Comparison of ENCODE assay signal across 13 cellular contexts in the genomic region with DNA sequence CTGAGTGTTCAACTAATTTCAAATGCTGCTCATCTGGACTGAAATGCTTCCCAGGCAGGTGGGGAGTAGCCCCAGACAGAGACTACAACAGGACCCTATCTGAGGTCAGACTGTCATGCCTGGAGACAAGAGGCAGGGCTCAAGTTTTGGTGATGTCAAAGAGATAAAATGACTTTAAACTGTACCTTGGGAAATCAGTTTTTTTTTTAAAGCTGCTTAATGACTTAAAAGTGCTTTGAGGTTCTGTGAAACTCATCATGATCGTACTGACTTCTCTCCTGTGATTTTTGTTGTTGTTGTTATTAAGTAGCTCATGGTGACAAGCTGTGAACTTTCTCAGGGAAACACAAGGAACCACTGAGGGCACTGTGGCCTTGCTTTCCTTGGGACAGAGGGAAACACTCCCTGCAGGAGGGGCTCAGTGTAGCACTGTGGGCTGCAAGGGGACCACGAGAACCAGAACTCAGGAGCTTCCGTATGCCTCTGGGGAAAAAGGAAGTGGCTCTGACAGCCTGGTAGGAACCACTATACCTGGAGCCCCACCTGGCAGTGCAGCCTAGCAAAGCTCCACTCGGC. TPM values are rescaled to one million over a fixed set of nuclear protein-coding genes. Genes with fewer than 3 reads are reported as not detected.
DNase-seq lines count a peak whose midpoint lies in the region; ATAC-seq lines count a peak whose summit lies in the region.
"Had no signal": no experiment of that assay in that cellular context is flagged by ENCODE, and none has a peak within 500 bp of the region (broad histone marks: within the 10 kb centered on the region; RNA-seq: fewer than 3 reads in every experiment).

No MANE protein-coding gene starts in this region.

- no peaks in the 10 kb centered on the region for H3K9me3 ChIP-seq in right cardiac atrium (ENCODE audit: control insufficient read depth, low read length)
- H3K9me3 ChIP-seq: thoracic aorta had no signal

- 54% methylated on average over 4 of the region's 4 CpGs for WGBS in right cardiac atrium

- no peak overlapping the region for H3K4me3 Mint-ChIP-seq in activated T-cell treated with anti-CD3 and anti-CD28 coated beads, Interleukin-2, amount 50 U/mL, for 24 hours
- no peak overlapping the region for H3K4me3 Mint-ChIP-seq in activated CD4-positive, alpha-beta memory T cell treated with anti-CD3 and anti-CD28 coated beads for 36 hours
- H3K4me3 Mint-ChIP-seq in stimulated activated naive CD8-positive, alpha-beta T cell treated with anti-CD3 and anti-CD28 coated beads, Interleukin-15, amount 100 ng/mL, for 72 hours, result peak overlapping the region; percentile 79 to 83

- intact Hi-C loops in activated CD4-positive, alpha-beta memory T cell treated with anti-CD3 and anti-CD28 coated beads for 36 hours (cut with micrococcal nuclease), result no loop called here
- intact Hi-C loops in right cardiac atrium (cut with DNase I), result no loop called here

- H3K4me1 Mint-ChIP-seq in activated T-cell treated with anti-CD3 and anti-CD28 coated beads, Interleukin-2, amount 50 U/mL, for 24 hours (ENCODE audit: low read depth), result peaks cover 83% of the 10 kb centered on the region
- peaks cover 65% of the 10 kb centered on the region for H3K4me1 Mint-ChIP-seq in activated CD4-positive, alpha-beta memory T cell treated with anti-CD3 and anti-CD28 coated beads for 36 hours (ENCODE audit: low read depth)
- H3K4me1 Mint-ChIP-seq in stimulated activated naive CD8-positive, alpha-beta T cell treated with anti-CD3 and anti-CD28 coated beads, Interleukin-15, amount 100 ng/mL, for 72 hours, result peaks cover 80% of the 10 kb centered on the region

- H3K4me3 ChIP-seq in right cardiac atrium (ENCODE audit: low read length), result no peak overlapping the region
- H3K4me3 ChIP-seq: lung, thoracic aorta had no signal

- H3K27ac Mint-ChIP-seq in activated T-cell treated with anti-CD3 and anti-CD28 coated beads, Interleukin-2, amount 50 U/mL, for 24 hours, result peak overlapping the region; percentile 63
- peak overlapping the region; percentile 70 for H3K27ac Mint-ChIP-seq in activated CD4-positive, alpha-beta memory T cell treated with anti-CD3 and anti-CD28 coated beads for 36 hours
- peak overlapping the region; percentile 97 to 99 for H3K27ac Mint-ChIP-seq in stimulated activated naive CD8-positive, alpha-beta T cell treated with anti-CD3 and anti-CD28 coated beads, Interleukin-15, amount 100 ng/mL, for 72 hours

- no peak for ATAC-seq in right cardiac atrium
- ATAC-seq in stimulated activated naive CD8-positive, alpha-beta T cell treated with anti-CD3 and anti-CD28 coated beads, Interleukin-15, amount 100 ng/mL, for 72 hours, result peak; percentile 4
- no peak for ATAC-seq in GM19397 (IDR thresholded peaks at IDR 0.05; ENCODE audit: unreplicated experiment)
- no peak for ATAC-seq in GM19351 (IDR thresholded peaks at IDR 0.05; ENCODE audit: unreplicated experiment)

- H3K36me3 Mint-ChIP-seq in activated T-cell treated with anti-CD3 and anti-CD28 coated beads, Interleukin-2, amount 50 U/mL, for 24 hours (ENCODE audit: low read depth), result peaks cover 40% of the 10 kb centered on the region
- H3K36me3 Mint-ChIP-seq in activated CD4-positive, alpha-beta memory T cell treated with anti-CD3 and anti-CD28 coated beads for 36 hours, result no peaks in the 10 kb centered on the region

- H3K27me3 Mint-ChIP-seq in activated T-cell treated with anti-CD3 and anti-CD28 coated beads, Interleukin-2, amount 50 U/mL, for 24 hours, result no peaks in the 10 kb centered on the region
- H3K27me3 Mint-ChIP-seq in activated CD4-positive, alpha-beta memory T cell treated with anti-CD3 and anti-CD28 coated beads for 36 hours, result no peaks in the 10 kb centered on the region
- H3K27me3 Mint-ChIP-seq in stimulated activated naive CD8-positive, alpha-beta T cell treated with anti-CD3 and anti-CD28 coated beads, Interleukin-15, amount 100 ng/mL, for 72 hours, result no peaks in the 10 kb centered on the region

- H3K9me3 Mint-ChIP-seq in activated T-cell treated with anti-CD3 and anti-CD28 coated beads, Interleukin-2, amount 50 U/mL, for 24 hours, result no peaks in the 10 kb centered on the region
- no peaks in the 10 kb centered on the region for H3K9me3 Mint-ChIP-seq in activated CD4-positive, alpha-beta memory T cell treated with anti-CD3 and anti-CD28 coated beads for 36 hours
- H3K9me3 Mint-ChIP-seq in stimulated activated naive CD8-positive, alpha-beta T cell treated with anti-CD3 and anti-CD28 coated beads, Interleukin-15, amount 100 ng/mL, for 72 hours, result no peaks in the 10 kb centered on the region

- DNase-seq in activated T-cell treated with anti-CD3 and anti-CD28 coated beads, Interleukin-2, amount 50 U/mL, for 24 hours, result no peak
- DNase-seq in activated T-cell treated with anti-CD3 and anti-CD28 coated beads, Interleukin-2, amount 50 U/mL, for 48 hours, result no peak
- no peak for DNase-seq in activated CD4-positive, alpha-beta memory T cell treated with anti-CD3 and anti-CD28 coated beads for 36 hours
- no peak for DNase-seq in right cardiac atrium
- no peak for DNase-seq in stimulated activated naive CD8-positive, alpha-beta T cell treated with anti-CD3 and anti-CD28 coated beads, Interleukin-15, amount 100 ng/mL, for 72 hours
- DNase-seq in SKM-1 (lab: John Stamatoyannopoulos, UW; ENCODE audit: unreplicated experiment), result no peak
- DNase-seq: activated CD4-positive, CD25-positive, alpha-beta regulatory T cell; NCI-H1092; SIG-M5 had no signal

- H3K4me1 ChIP-seq in right cardiac atrium (ENCODE audit: control insufficient read depth, insufficient read depth, low read length), result peaks cover 32% of the 10 kb centered on the region

- H3K27me3 ChIP-seq in right cardiac atrium (ENCODE audit: control insufficient read depth, insufficient read depth), result no peaks in the 10 kb centered on the region

- POLR2A ChIA-PET in activated CD4-positive, alpha-beta memory T cell treated with anti-CD3 and anti-CD28 coated beads for 36 hours (lab: Charles Lee), result interaction anchor here (0.6 to 2.2 kb wide), 5 partner anchors 8 to 949 kb away, joined by 3 to 8 read pairs (median 5); no protein-coding TSS in a partner anchor

- H3K27ac ChIP-seq in right cardiac atrium (ENCODE audit: low read length), result peak overlapping the region; percentile 32
- H3K27ac ChIP-seq: thoracic aorta had no signal

- CTCF ChIA-PET in activated CD4-positive, alpha-beta memory T cell treated with anti-CD3 and anti-CD28 coated beads for 36 hours (lab: Charles Lee), result interaction anchor here (6.9 kb wide), 1 partner anchor 122 kb away, joined by 34 read pairs; no protein-coding TSS in a partner anchor

RNA-seq across cellular contexts. Expression of gene HIPK2, which starts 9.5 kb away (rescaled TPM):
- total RNA-seq in activated CD4-positive, alpha-beta memory T cell treated with anti-CD3 and anti-CD28 coated beads for 36 hours, result 10 to 100 TPM; 18.9 to 19.1 TPM
- total RNA-seq in right cardiac atrium, result 100 to 1,000 TPM in 2 of 4 donors, 10 to 100 TPM in 2; 92.6 to 131 (median 113) TPM
- 72.1 TPM for polyA plus RNA-seq in right cardiac atrium

Comparison
In these comparisons a context has a peak if more than half of its experiments do, and no peak if none do; other contexts are left out.
1. H3K4me3 Mint-ChIP-seq: peak in stimulated activated naive CD8-positive, alpha-beta T cell treated with anti-CD3 and anti-CD28 coated beads, Interleukin-15, amount 100 ng/mL, for 72 hours (2 of 2); none in activated T-cell treated with anti-CD3 and anti-CD28 coated beads, Interleukin-2, amount 50 U/mL, for 24 hours (single experiment) and activated CD4-positive, alpha-beta memory T cell treated with anti-CD3 and anti-CD28 coated beads for 36 hours (single experiment).
2. RNA of gene HIPK2, which starts 9.5 kb away (total RNA-seq): 92.6 to 131 TPM in right cardiac atrium; 18.9 to 19.1 TPM in activated CD4-positive, alpha-beta memory T cell treated with anti-CD3 and anti-CD28 coated beads for 36 hours; every median in the first group is over 4 times any median in the second.
3. Peak in every context shown above with its lines, with median percentiles within 50 percentile points of each other: H3K27ac Mint-ChIP-seq.